ENCODE assay signal across 1 cellular context in the genomic region with DNA sequence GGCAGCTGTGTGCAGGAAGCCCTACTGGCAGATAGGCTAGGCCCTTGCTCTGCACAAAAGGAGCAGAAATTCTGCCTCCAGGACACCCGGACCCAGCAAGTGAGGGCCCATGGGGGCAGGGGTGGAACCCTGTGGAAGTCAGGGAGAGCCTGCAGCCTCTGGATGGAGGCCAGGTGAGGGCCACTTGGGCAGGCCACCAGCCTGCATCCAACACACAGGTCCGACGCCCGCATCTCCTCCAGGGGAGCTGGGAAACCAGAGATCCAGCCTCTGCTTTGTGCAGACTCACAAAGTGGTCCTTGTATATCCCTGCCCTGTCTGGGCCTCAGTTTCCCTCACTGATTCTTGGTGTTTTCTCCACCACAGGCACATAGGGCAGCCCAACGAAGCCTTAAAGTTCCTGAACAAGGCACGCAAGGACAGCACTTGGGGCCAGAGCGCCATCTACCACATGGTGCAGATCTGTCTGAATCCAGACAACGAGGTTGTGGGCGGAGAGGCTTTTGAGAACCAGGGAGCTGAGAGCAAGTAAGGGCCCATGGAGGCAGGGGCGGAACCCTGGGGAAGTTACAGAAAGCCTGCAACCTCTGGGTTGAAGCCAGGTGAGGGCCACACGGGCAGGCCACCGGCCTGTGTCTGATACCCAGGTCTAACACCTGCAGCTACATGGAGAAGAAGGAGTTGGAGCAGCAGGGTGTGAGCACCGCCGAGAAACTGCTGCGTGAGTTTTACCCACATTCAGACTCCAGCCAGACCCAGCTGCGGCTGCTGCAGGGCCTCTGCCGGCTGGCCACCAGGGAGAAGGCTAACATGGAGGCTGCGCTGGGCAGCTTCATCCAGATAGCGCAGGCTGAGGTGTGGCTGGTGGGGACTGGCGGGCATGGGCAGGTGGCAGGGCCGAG.
TF ChIP-seq lines count a peak whose summit lies in the region.

No MANE protein-coding gene starts in this region.

TF ChIP-seq in H1, 55 proteins besides CTCF, POLR2A, EP300 and RAD21:
- no peak for TF ChIP-seq RNF2 (IDR thresholded peaks at IDR 0.05; ENCODE audit: borderline replicate concordance, low read depth, low read length, missing control alignments, poor library complexity, severe bottlenecking)
- no peak for TF ChIP-seq MAFK (IDR thresholded peaks at IDR 0.05; ENCODE audit: low read depth, low read length)
- TF ChIP-seq KDM4A (IDR thresholded peaks at IDR 0.05; ENCODE audit: low read depth, low read length, severe bottlenecking): no peak
- no peak for TF ChIP-seq SIRT6 (IDR thresholded peaks at IDR 0.05; ENCODE audit: low read length)
- no peak for TF ChIP-seq EGR1 (IDR thresholded peaks at IDR 0.05; ENCODE audit: borderline replicate concordance, low read depth, low read length)
- TF ChIP-seq SP4 (IDR thresholded peaks at IDR 0.05; ENCODE audit: low read length): no peak
- TF ChIP-seq, protein P1, sequence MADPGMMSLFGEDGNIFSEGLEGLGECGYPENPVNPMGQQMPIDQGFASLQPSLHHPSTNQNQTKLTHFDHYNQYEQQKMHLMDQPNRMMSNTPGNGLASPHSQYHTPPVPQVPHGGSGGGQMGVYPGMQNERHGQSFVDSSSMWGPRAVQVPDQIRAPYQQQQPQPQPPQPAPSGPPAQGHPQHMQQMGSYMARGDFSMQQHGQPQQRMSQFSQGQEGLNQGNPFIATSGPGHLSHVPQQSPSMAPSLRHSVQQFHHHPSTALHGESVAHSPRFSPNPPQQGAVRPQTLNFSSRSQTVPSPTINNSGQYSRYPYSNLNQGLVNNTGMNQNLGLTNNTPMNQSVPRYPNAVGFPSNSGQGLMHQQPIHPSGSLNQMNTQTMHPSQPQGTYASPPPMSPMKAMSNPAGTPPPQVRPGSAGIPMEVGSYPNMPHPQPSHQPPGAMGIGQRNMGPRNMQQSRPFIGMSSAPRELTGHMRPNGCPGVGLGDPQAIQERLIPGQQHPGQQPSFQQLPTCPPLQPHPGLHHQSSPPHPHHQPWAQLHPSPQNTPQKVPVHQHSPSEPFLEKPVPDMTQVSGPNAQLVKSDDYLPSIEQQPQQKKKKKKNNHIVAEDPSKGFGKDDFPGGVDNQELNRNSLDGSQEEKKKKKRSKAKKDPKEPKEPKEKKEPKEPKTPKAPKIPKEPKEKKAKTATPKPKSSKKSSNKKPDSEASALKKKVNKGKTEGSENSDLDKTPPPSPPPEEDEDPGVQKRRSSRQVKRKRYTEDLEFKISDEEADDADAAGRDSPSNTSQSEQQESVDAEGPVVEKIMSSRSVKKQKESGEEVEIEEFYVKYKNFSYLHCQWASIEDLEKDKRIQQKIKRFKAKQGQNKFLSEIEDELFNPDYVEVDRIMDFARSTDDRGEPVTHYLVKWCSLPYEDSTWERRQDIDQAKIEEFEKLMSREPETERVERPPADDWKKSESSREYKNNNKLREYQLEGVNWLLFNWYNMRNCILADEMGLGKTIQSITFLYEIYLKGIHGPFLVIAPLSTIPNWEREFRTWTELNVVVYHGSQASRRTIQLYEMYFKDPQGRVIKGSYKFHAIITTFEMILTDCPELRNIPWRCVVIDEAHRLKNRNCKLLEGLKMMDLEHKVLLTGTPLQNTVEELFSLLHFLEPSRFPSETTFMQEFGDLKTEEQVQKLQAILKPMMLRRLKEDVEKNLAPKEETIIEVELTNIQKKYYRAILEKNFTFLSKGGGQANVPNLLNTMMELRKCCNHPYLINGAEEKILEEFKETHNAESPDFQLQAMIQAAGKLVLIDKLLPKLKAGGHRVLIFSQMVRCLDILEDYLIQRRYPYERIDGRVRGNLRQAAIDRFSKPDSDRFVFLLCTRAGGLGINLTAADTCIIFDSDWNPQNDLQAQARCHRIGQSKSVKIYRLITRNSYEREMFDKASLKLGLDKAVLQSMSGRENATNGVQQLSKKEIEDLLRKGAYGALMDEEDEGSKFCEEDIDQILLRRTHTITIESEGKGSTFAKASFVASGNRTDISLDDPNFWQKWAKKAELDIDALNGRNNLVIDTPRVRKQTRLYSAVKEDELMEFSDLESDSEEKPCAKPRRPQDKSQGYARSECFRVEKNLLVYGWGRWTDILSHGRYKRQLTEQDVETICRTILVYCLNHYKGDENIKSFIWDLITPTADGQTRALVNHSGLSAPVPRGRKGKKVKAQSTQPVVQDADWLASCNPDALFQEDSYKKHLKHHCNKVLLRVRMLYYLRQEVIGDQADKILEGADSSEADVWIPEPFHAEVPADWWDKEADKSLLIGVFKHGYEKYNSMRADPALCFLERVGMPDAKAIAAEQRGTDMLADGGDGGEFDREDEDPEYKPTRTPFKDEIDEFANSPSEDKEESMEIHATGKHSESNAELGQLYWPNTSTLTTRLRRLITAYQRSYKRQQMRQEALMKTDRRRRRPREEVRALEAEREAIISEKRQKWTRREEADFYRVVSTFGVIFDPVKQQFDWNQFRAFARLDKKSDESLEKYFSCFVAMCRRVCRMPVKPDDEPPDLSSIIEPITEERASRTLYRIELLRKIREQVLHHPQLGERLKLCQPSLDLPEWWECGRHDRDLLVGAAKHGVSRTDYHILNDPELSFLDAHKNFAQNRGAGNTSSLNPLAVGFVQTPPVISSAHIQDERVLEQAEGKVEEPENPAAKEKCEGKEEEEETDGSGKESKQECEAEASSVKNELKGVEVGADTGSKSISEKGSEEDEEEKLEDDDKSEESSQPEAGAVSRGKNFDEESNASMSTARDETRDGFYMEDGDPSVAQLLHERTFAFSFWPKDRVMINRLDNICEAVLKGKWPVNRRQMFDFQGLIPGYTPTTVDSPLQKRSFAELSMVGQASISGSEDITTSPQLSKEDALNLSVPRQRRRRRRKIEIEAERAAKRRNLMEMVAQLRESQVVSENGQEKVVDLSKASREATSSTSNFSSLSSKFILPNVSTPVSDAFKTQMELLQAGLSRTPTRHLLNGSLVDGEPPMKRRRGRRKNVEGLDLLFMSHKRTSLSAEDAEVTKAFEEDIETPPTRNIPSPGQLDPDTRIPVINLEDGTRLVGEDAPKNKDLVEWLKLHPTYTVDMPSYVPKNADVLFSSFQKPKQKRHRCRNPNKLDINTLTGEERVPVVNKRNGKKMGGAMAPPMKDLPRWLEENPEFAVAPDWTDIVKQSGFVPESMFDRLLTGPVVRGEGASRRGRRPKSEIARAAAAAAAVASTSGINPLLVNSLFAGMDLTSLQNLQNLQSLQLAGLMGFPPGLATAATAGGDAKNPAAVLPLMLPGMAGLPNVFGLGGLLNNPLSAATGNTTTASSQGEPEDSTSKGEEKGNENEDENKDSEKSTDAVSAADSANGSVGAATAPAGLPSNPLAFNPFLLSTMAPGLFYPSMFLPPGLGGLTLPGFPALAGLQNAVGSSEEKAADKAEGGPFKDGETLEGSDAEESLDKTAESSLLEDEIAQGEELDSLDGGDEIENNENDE (IDR thresholded peaks at IDR 0.05; ENCODE audit: insufficient replicate concordance, low read length): no peak
- no peak for TF ChIP-seq BCL11A (IDR thresholded peaks at IDR 0.05; ENCODE audit: low read depth in 2 of 2, low read length in 2 of 2)
- TF ChIP-seq ATF2 (IDR thresholded peaks at IDR 0.05; ENCODE audit: low read length): no peak
- TF ChIP-seq SRF (IDR thresholded peaks at IDR 0.05; ENCODE audit: low read depth, low read length): no peak
- no peak for TF ChIP-seq TBP (IDR thresholded peaks at IDR 0.05; ENCODE audit: low read depth, low read length)
- no peak for TF ChIP-seq MAX (IDR thresholded peaks at IDR 0.05)
- no peak for TF ChIP-seq BRCA1 (IDR thresholded peaks at IDR 0.05; ENCODE audit: low read depth, low read length)
- TF ChIP-seq SAP30 (IDR thresholded peaks at IDR 0.05; ENCODE audit: insufficient read depth, insufficient replicate concordance, low read length): no peak
- TF ChIP-seq TCF12 (IDR thresholded peaks at IDR 0.05; ENCODE audit: low read depth, low read length): no peak
- TF ChIP-seq, protein P2, sequence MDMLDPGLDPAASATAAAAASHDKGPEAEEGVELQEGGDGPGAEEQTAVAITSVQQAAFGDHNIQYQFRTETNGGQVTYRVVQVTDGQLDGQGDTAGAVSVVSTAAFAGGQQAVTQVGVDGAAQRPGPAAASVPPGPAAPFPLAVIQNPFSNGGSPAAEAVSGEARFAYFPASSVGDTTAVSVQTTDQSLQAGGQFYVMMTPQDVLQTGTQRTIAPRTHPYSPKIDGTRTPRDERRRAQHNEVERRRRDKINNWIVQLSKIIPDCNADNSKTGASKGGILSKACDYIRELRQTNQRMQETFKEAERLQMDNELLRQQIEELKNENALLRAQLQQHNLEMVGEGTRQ (IDR thresholded peaks at IDR 0.05; ENCODE audit: low read length): no peak
- no peak for TF ChIP-seq CTBP2 (IDR thresholded peaks at IDR 0.05; ENCODE audit: borderline replicate concordance, insufficient read depth, insufficient read length, low read length)
- no peak for TF ChIP-seq CEBPB (IDR thresholded peaks at IDR 0.05; ENCODE audit: low read depth, low read length)
- no peak for TF ChIP-seq RXRA (IDR thresholded peaks at IDR 0.05; ENCODE audit: insufficient read depth, low read depth, low read length)
